8 cellular contexts compared by ENCODE assay signal in genomic region chr2:144162652-144163051, GRCh38.
DNase-seq lines count a peak whose midpoint lies in the region; ATAC-seq, FAIRE-seq and TF ChIP-seq lines count a peak whose summit lies in the region.
"Had no signal": no experiment of that assay in that cellular context is flagged by ENCODE, and none has a peak within 500 bp of the region (broad histone marks: within the 10 kb centered on the region; RNA-seq: fewer than 3 reads in every experiment).

No MANE protein-coding gene starts in this region.

- CTCF ChIA-PET in GM12878 (lab: Yijun Ruan, JAX) = interaction anchor here (0.5 to 2.2 kb wide), 21 partner anchors 11 to 428 kb away, joined by 3 to 9 read pairs (median 3); no protein-coding TSS in a partner anchor

- H3K79me2 ChIP-seq in GM12878 (ENCODE audit: control insufficient read depth, insufficient read depth, low read length) = no peaks in the 10 kb centered on the region

- H2AFZ ChIP-seq in GM12878 (ENCODE audit: control insufficient read depth, low read depth, low read length) = no peak overlapping the region

- no peak overlapping the region for H3K9ac ChIP-seq in NT2/D1 (ENCODE audit: insufficient read length, low read depth)
- H3K9ac ChIP-seq in GM12878 (ENCODE audit: control insufficient read depth, insufficient read depth, low read length) = no peak overlapping the region

- no peaks in the 10 kb centered on the region for H4K20me1 ChIP-seq in GM12878 (ENCODE audit: control insufficient read depth, insufficient read depth)

- H3K36me3 Mint-ChIP-seq in nephron progenitor cell (ENCODE audit: low read depth) = no peaks in the 10 kb centered on the region

- peak; percentile 80 for ATAC-seq in GM21723 (IDR thresholded peaks at IDR 0.05; ENCODE audit: unreplicated experiment)
- ATAC-seq in GM12878 = peak; percentile 95
- no peak for ATAC-seq in omental fat pad (ENCODE audit: low FRiP score)

- POLR2A ChIA-PET in GM12878 (lab: Charles Lee) = interaction anchor here (0.6 kb wide), 1 partner anchor 18 kb away, joined by 3 read pairs; no protein-coding TSS in a partner anchor

- H3K27ac ChIP-seq in GM12878 (ENCODE audit: control insufficient read depth, insufficient read depth) = no peak overlapping the region

- H3K4me3 ChIP-seq in NT2/D1 (ENCODE audit: insufficient read length, low read depth) (no peak overlapping the region), GM12878 (no peak overlapping the region)

- H3K4me3 Mint-ChIP-seq in nephron progenitor cell = no peak overlapping the region
- H3K4me3 Mint-ChIP-seq: T-helper 1 cell treated with Interleukin-12 subunit alpha and Interleukin-12 subunit beta and Interleukin-4 antibody, amounts not matched to agents 30 μg/mL and 1 μg/mL, for 36 hours had no signal

- FAIRE-seq in GM12878 (lab: Jason Lieb, UNC) = peak; percentile 78

- H3K27me3 ChIP-seq in NT2/D1 (ENCODE audit: insufficient read depth, insufficient read length) (no peaks in the 10 kb centered on the region), GM12878 (replicated peaks in 1 of 2; ENCODE audit: control insufficient read depth in 2 of 2, insufficient read depth in 2 of 2, low read length in 1 of 2) (no peaks in the 10 kb centered on the region)

- H3K9me3 ChIP-seq in NT2/D1 (ENCODE audit: insufficient read depth, low read length) = no peaks in the 10 kb centered on the region
- no peaks in the 10 kb centered on the region; the same call in 2 of the 3 replicates for H3K9me3 ChIP-seq in GM12878 (replicated peaks; ENCODE audit: control insufficient read depth, insufficient read depth, low read length)

- SMC1A ChIA-PET in GM12878 (lab: Charles Lee; ENCODE audit: uncharacterized antibody, unreplicated experiment) = interaction anchor here (0.6 to 1.6 kb wide), 23 partner anchors 14 to 781 kb away, joined by 3 to 7 read pairs (median 3); no protein-coding TSS in a partner anchor

- no peaks in the 10 kb centered on the region for H3K4me1 Mint-ChIP-seq in nephron progenitor cell

- WGBS in GM12878 (ENCODE audit: insufficient coverage, insufficient replicate concordance, low lambda C conversion rate, missing lambda C conversion rate) = 82% methylated on average over 5 of the region's 5 CpGs

- no peak for TF ChIP-seq EP300 in GM12878 (IDR thresholded peaks at IDR 0.05; ENCODE audit: borderline replicate concordance in 1 of 2, control insufficient read depth in 1 of 2, low read depth in 2 of 2, low read length in 2 of 2)

- DNase-seq in NT2/D1 (ENCODE audit: low read depth, low spot score) = peak; percentile 27
- peak; percentile 12 for DNase-seq in GM12878 (ENCODE audit: low read depth, low spot score)
- no peak for DNase-seq in nephron progenitor cell
- no peak for DNase-seq in NCI-H774 (lab: John Stamatoyannopoulos, UW)
- DNase-seq in omental fat pad (ENCODE audit: low spot score) = no peak

- H3K27ac Mint-ChIP-seq in nephron progenitor cell = no peak overlapping the region
- H3K27ac Mint-ChIP-seq: T-helper 1 cell treated with Interleukin-12 subunit alpha and Interleukin-12 subunit beta and Interleukin-4 antibody, amounts not matched to agents 30 μg/mL and 1 μg/mL, for 36 hours had no signal

- H3K4me1 ChIP-seq in NT2/D1 (ENCODE audit: insufficient read depth, insufficient read length) (no peaks in the 10 kb centered on the region), GM12878 (ENCODE audit: control insufficient read depth, insufficient read depth, low read length) (no peaks in the 10 kb centered on the region)

- RAD21 ChIA-PET in GM12878 (lab: Charles Lee; ENCODE audit: unreplicated experiment) = interaction anchor here (0.6 to 2.0 kb wide), 9 partner anchors 10 to 1590 kb away, joined by 3 to 8 read pairs (median 4); no protein-coding TSS in a partner anchor

- no peaks in the 10 kb centered on the region for H3K27me3 Mint-ChIP-seq in nephron progenitor cell (ENCODE audit: low read depth, poor library complexity)

- peak; percentile 71 for TF ChIP-seq CTCF in GM12873 (IDR thresholded peaks at IDR 0.05; ENCODE audit: insufficient read depth, low read depth, low read length, missing control alignments)
- peak; percentile 53 to 73 (median 69); a peak in 5 of 6 replicates for TF ChIP-seq CTCF in GM12878 (IDR thresholded peaks at IDR 0.05 in 2 of 3, conservative IDR thresholded peaks at IDR 0.05 in 1 of 3; ENCODE audit: control insufficient read depth in 2 of 3, extremely low read depth in 1 of 3, insufficient read depth in 1 of 3, low read depth in 3 of 3, low read length in 3 of 3)
- peak; percentile 25 for TF ChIP-seq CTCF in nephron progenitor cell (IDR thresholded peaks at IDR 0.05)
- no peak for TF ChIP-seq CTCF in omental fat pad (IDR thresholded peaks at IDR 0.05)

- H3K4me2 ChIP-seq in GM12878 (ENCODE audit: control insufficient read depth, insufficient read depth) = no peak overlapping the region

- intact Hi-C loops in GM12878 (cut with micrococcal nuclease; ENCODE audit: unreplicated experiment) = loop anchor here (5.0 to 10.0 kb wide), 3 partner anchors 170 to 352 kb away; a partner anchor contains a TSS

- in situ Hi-C loops in GM12878 (cut with MboI) = no loop called here

- BruUV-seq in GM12878 (replicated peaks; lab: Mats Ljungman, UMichigan) = no TSS peak

- no peaks in the 10 kb centered on the region for H3K36me3 ChIP-seq in NT2/D1 (ENCODE audit: insufficient read depth, insufficient read length, low read length)
- no peaks in the 10 kb centered on the region for H3K36me3 ChIP-seq in GM12878 (ENCODE audit: control insufficient read depth in 2 of 2, insufficient read depth in 2 of 2, low read length in 1 of 2)

- TF ChIP-seq RAD21 in GM12878 (IDR thresholded peaks at IDR 0.05; ENCODE audit: insufficient read depth, low read depth, low read length) = peak; percentile 80

- no peaks in the 10 kb centered on the region for H3K9me3 Mint-ChIP-seq in nephron progenitor cell
- H3K9me3 Mint-ChIP-seq: T-helper 1 cell treated with Interleukin-12 subunit alpha and Interleukin-12 subunit beta and Interleukin-4 antibody, amounts not matched to agents 30 μg/mL and 1 μg/mL, for 36 hours had no signal

- TF ChIP-seq POLR2A in GM12878 (IDR thresholded peaks at IDR 0.05; ENCODE audit: low read depth, low read length) = no peak

TF ChIP-seq in GM12878, 131 proteins besides CTCF, POLR2A, EP300 and RAD21:
- TF ChIP-seq SMC3 (IDR thresholded peaks at IDR 0.05; ENCODE audit: borderline replicate concordance, low read length) (peak; percentile 70), MAX (IDR thresholded peaks at IDR 0.05; ENCODE audit: low read depth, low read length) (no peak)

Comparison
In these comparisons a context has a peak if more than half of its experiments do, and no peak if none do; other contexts are left out.
1. CTCF ChIP-seq: peak in GM12873 (single experiment), GM12878 (3 of 3) and nephron progenitor cell (single experiment); none in omental fat pad (0 of 3).
2. DNase-seq: peak in NT2/D1 (single experiment) and GM12878 (single experiment); none in nephron progenitor cell (single experiment), NCI-H774 (single experiment) and omental fat pad (single experiment).